ENCODE assay signal across 20 cellular contexts in genomic region chr22:23232094-23232905, GRCh38. TPM values are rescaled to one million over a fixed set of nuclear protein-coding genes. Genes with fewer than 3 reads are reported as not detected.
DNase-seq lines count a peak whose midpoint lies in the region; ATAC-seq and TF ChIP-seq lines count a peak whose summit lies in the region.
"Had no signal": no experiment of that assay in that cellular context is flagged by ENCODE, and none has a peak within 500 bp of the region (broad histone marks: within the 10 kb centered on the region; RNA-seq: fewer than 3 reads in every experiment).

No MANE protein-coding gene starts in this region.

- H3K4me2 ChIP-seq in GM23338 (peak overlapping the region; percentile 45), neural progenitor cell (no peak overlapping the region)
- H3K4me2 ChIP-seq: PC-9 had no signal

- peaks cover 24% of the 10 kb centered on the region for H3K9me3 Mint-ChIP-seq in activated CD4-positive, alpha-beta T cell treated with anti-CD3 and anti-CD28 coated beads, Interleukin-2, amount 10 ng/mL, durations not matched to agents 7 days and 5 days
- peaks cover 33% of the 10 kb centered on the region for H3K9me3 Mint-ChIP-seq in GM23338
- peaks cover 30% of the 10 kb centered on the region for H3K9me3 Mint-ChIP-seq in neural progenitor cell

- POLR2A ChIA-PET in activated CD4-positive, alpha-beta T cell treated with anti-CD3 and anti-CD28 coated beads, Interleukin-2, amount 10 ng/mL, durations not matched to agents 7 days and 5 days (lab: Charles Lee), result no interaction called here

- H3F3A ChIP-seq in GM23338 (replicated peaks; ENCODE audit: low read depth) (peaks cover 15% of the 10 kb centered on the region; the same call in 1 of the 2 replicates), neural progenitor cell (ENCODE audit: low read depth) (peaks cover 43% of the 10 kb centered on the region)

- in situ Hi-C loops in brain microvascular endothelial cell (cut with HindIII; ENCODE audit: low pct_ligation_motif_present, low sequenced_read_pairs), result no loop called here

- H4K20me1 ChIP-seq in GM23338 (replicated peaks; ENCODE audit: insufficient read depth) (peaks cover 11% of the 10 kb centered on the region), neural progenitor cell (ENCODE audit: low read depth) (peaks cover 64% of the 10 kb centered on the region)

- H3K27ac Mint-ChIP-seq in activated CD4-positive, alpha-beta T cell treated with anti-CD3 and anti-CD28 coated beads, Interleukin-2, amount 10 ng/mL, durations not matched to agents 7 days and 5 days, result peak overlapping the region; percentile 37
- H3K27ac Mint-ChIP-seq in GM23338 (peak overlapping the region; percentile 91), neural progenitor cell (peak overlapping the region; percentile 26)
- H3K27ac Mint-ChIP-seq: activated CD8-positive, alpha-beta T cell treated with anti-CD3 and anti-CD28 coated beads, Interleukin-2, amount 10 ng/mL, durations not matched to agents 7 days and 5 days; activated naive CD8-positive, alpha-beta T cell treated with anti-CD3 and anti-CD28 coated beads, Interleukin-2, amount 10 ng/mL, durations not matched to agents 7 days and 5 days; T-helper 1 cell treated with Interleukin-12 subunit alpha and Interleukin-12 subunit beta and Interleukin-4 antibody, amounts not matched to agents 30 μg/mL and 1 μg/mL, for 36 hours had no signal

- H3K79me2 ChIP-seq in GM23338 (replicated peaks; ENCODE audit: insufficient read depth), result peaks cover 100% of the 10 kb centered on the region
- peaks cover 93% of the 10 kb centered on the region for H3K79me2 ChIP-seq in neural progenitor cell (ENCODE audit: low read depth)

- DNase-seq in activated CD4-positive, alpha-beta T cell treated with anti-CD3 and anti-CD28 coated beads, Interleukin-2, amount 10 ng/mL, durations not matched to agents 7 days and 5 days, result no peak
- DNase-seq in activated CD4-positive, alpha-beta T cell treated with anti-CD3 and anti-CD28 coated beads, Interleukin-2, amount 50 U/mL, for 4 hours, result no peak
- DNase-seq in GM23338 (ENCODE audit: low spot score), result no peak
- no peak for DNase-seq in brain microvascular endothelial cell
- DNase-seq in neural progenitor cell (ENCODE audit: low spot score), result no peak
- no peak for DNase-seq in effector CD8-positive, alpha-beta T cell (lab: John Stamatoyannopoulos, UW)
- DNase-seq in SK-N-DZ (ENCODE audit: low spot score), result no peak
- DNase-seq: activated CD8-positive, alpha-beta T cell treated with anti-CD3 and anti-CD28 coated beads, Interleukin-2, amount 10 ng/mL, durations not matched to agents 7 days and 5 days; activated naive CD8-positive, alpha-beta T cell treated with anti-CD3 and anti-CD28 coated beads, Interleukin-2, amount 10 ng/mL, durations not matched to agents 7 days and 5 days; activated T-cell treated with anti-CD3 and anti-CD28 coated beads, Interleukin-2, amount 50 U/mL, for 1 hour; body of pancreas; DMS 273 treated with DMSO at 0.1 percent for 48 hours; midbrain; NCI-H187 treated with DMSO at 0.1 percent for 48 hours; NCI-H345; PC-9; SIG-M5; stimulated activated CD4-positive, alpha-beta T cell treated with anti-CD3 and anti-CD28 coated beads, Interleukin-4, amount 100 ng/mL, for 24 hours had no signal

- peaks cover 9% of the 10 kb centered on the region for H3K9me3 ChIP-seq in neural progenitor cell (ENCODE audit: low read depth)
- H3K9me3 ChIP-seq: body of pancreas had no signal

- H3K9me2 ChIP-seq in GM23338 (ENCODE audit: insufficient read depth), result no peaks in the 10 kb centered on the region

- H3K27me3 ChIP-seq in GM23338 (ENCODE audit: insufficient read depth), result no peaks in the 10 kb centered on the region
- peaks cover 2% of the 10 kb centered on the region for H3K27me3 ChIP-seq in brain microvascular endothelial cell (replicated peaks)
- H3K27me3 ChIP-seq in neural progenitor cell, result no peaks in the 10 kb centered on the region
- H3K27me3 ChIP-seq: body of pancreas had no signal

- CTCF ChIA-PET in activated CD4-positive, alpha-beta T cell treated with anti-CD3 and anti-CD28 coated beads, Interleukin-2, amount 10 ng/mL, durations not matched to agents 7 days and 5 days (lab: Charles Lee), result interaction anchor here (0.9 to 1.9 kb wide), 3 partner anchors 11 to 50 kb away, joined by 3 to 5 read pairs (median 5); no protein-coding TSS in a partner anchor

- H3K4me1 ChIP-seq in GM23338 (ENCODE audit: insufficient read depth) (peaks cover 55% of the 10 kb centered on the region), neural progenitor cell (peaks cover 47% of the 10 kb centered on the region)

- H3K4me3 Mint-ChIP-seq in activated CD4-positive, alpha-beta T cell treated with anti-CD3 and anti-CD28 coated beads, Interleukin-2, amount 10 ng/mL, durations not matched to agents 7 days and 5 days, result no peak overlapping the region
- H3K4me3 Mint-ChIP-seq in GM23338, result no peak overlapping the region
- no peak overlapping the region for H3K4me3 Mint-ChIP-seq in neural progenitor cell
- H3K4me3 Mint-ChIP-seq: activated CD8-positive, alpha-beta T cell treated with anti-CD3 and anti-CD28 coated beads, Interleukin-2, amount 10 ng/mL, durations not matched to agents 7 days and 5 days; activated naive CD8-positive, alpha-beta T cell treated with anti-CD3 and anti-CD28 coated beads, Interleukin-2, amount 10 ng/mL, durations not matched to agents 7 days and 5 days; T-helper 1 cell treated with Interleukin-12 subunit alpha and Interleukin-12 subunit beta and Interleukin-4 antibody, amounts not matched to agents 30 μg/mL and 1 μg/mL, for 36 hours had no signal

- H3K4me1 Mint-ChIP-seq in activated CD4-positive, alpha-beta T cell treated with anti-CD3 and anti-CD28 coated beads, Interleukin-2, amount 10 ng/mL, durations not matched to agents 7 days and 5 days, result peaks cover 23% of the 10 kb centered on the region
- H3K4me1 Mint-ChIP-seq in GM23338 (peaks cover 69% of the 10 kb centered on the region), neural progenitor cell (peaks cover 48% of the 10 kb centered on the region)

- ATAC-seq in GM23338, result no peak
- ATAC-seq in GM21737 (IDR thresholded peaks at IDR 0.05; ENCODE audit: unreplicated experiment), result no peak
- ATAC-seq: activated CD8-positive, alpha-beta T cell treated with anti-CD3 and anti-CD28 coated beads, Interleukin-2, amount 10 ng/mL, durations not matched to agents 7 days and 5 days; body of pancreas had no signal

- H3K36me3 Mint-ChIP-seq in activated CD4-positive, alpha-beta T cell treated with anti-CD3 and anti-CD28 coated beads, Interleukin-2, amount 10 ng/mL, durations not matched to agents 7 days and 5 days (ENCODE audit: low read depth), result peaks cover 36% of the 10 kb centered on the region
- H3K36me3 Mint-ChIP-seq in GM23338 (ENCODE audit: low read depth) (peaks cover 47% of the 10 kb centered on the region), neural progenitor cell (peaks cover 32% of the 10 kb centered on the region)

- H3K27me3 Mint-ChIP-seq in activated CD4-positive, alpha-beta T cell treated with anti-CD3 and anti-CD28 coated beads, Interleukin-2, amount 10 ng/mL, durations not matched to agents 7 days and 5 days, result no peaks in the 10 kb centered on the region
- H3K27me3 Mint-ChIP-seq in GM23338 (ENCODE audit: insufficient read depth, low read depth, poor library complexity), result peaks cover 12% of the 10 kb centered on the region
- peaks cover 3% of the 10 kb centered on the region for H3K27me3 Mint-ChIP-seq in neural progenitor cell (ENCODE audit: insufficient read depth, low read depth)
- H3K27me3 Mint-ChIP-seq: activated naive CD8-positive, alpha-beta T cell treated with anti-CD3 and anti-CD28 coated beads, Interleukin-2, amount 10 ng/mL, durations not matched to agents 7 days and 5 days had no signal

- no peak for TF ChIP-seq CTCF in GM23338 (conservative IDR thresholded peaks at IDR 0.05; ENCODE audit: low read depth in 2 of 2)
- TF ChIP-seq CTCF in brain microvascular endothelial cell (IDR thresholded peaks at IDR 0.05; ENCODE audit: low read depth, low read length, missing control alignments), result no peak
- no peak for TF ChIP-seq CTCF in neural progenitor cell (IDR thresholded peaks at IDR 0.05)

- H3K4me3 ChIP-seq in GM23338 (no peak overlapping the region), brain microvascular endothelial cell (ENCODE audit: low read depth, low read length) (no peak overlapping the region), neural progenitor cell (no peak overlapping the region)
- H3K4me3 ChIP-seq: body of pancreas, PC-9 had no signal

- H3K36me3 ChIP-seq in GM23338 (ENCODE audit: insufficient read depth) (peaks cover 7% of the 10 kb centered on the region; the same call in 1 of the 2 replicates), brain microvascular endothelial cell (replicated peaks) (no peaks in the 10 kb centered on the region), neural progenitor cell (no peaks in the 10 kb centered on the region)

- H3K27ac ChIP-seq in GM23338 (ENCODE audit: low read depth) (no peak overlapping the region), brain microvascular endothelial cell (peak overlapping the region; percentile 10), neural progenitor cell (no peak overlapping the region)
- H3K27ac ChIP-seq: body of pancreas, PC-9 had no signal

- no peak overlapping the region for H2AFZ ChIP-seq in GM23338
- no peak overlapping the region for H2AFZ ChIP-seq in neural progenitor cell (replicated peaks)
- H2AFZ ChIP-seq: PC-9 had no signal

- H3K9ac ChIP-seq in neural progenitor cell, result no peak overlapping the region

TF ChIP-seq in GM23338, 12 proteins besides CTCF, POLR2A, EP300 and RAD21:
- no peak for TF ChIP-seq CREB1 (CRISPR knock-in tag; IDR thresholded peaks at IDR 0.05; ENCODE audit: low read depth)
TF ChIP-seq in GM23338: peak in this region for 0.

RNA-seq across cellular contexts. Expression of gene BCR, which starts 52.0 kb away (rescaled TPM):
- 10 to 100 TPM; 45.6 to 48.1 TPM for total RNA-seq in activated CD4-positive, alpha-beta T cell treated with anti-CD3 and anti-CD28 coated beads, Interleukin-2, amount 10 ng/mL, durations not matched to agents 7 days and 5 days
- total RNA-seq in GM23338 (2014; rRNA removed; shearing (Covaris generic)), result 101 and 121 TPM in 2 replicates
- polyA plus RNA-seq in GM23338 (2016; fragmentation: Nextera tagmentation; extraction: Ambion mirVana), result 15.6 and 17.7 TPM in 2 replicates
- 35.5 and 36.0 TPM in 2 replicates for total RNA-seq in neural progenitor cell (ENCODE audit: low replicate concordance)
- 28.3 and 44.3 TPM in 2 replicates for polyA plus RNA-seq in SK-N-DZ (2014; cell fraction: cytosol; rRNA removed)
- 31.4 and 49.4 TPM in 2 replicates for polyA plus RNA-seq in SK-N-DZ (2014; cell fraction: nucleus; rRNA removed)

Comparison
In these comparisons a context has a peak if more than half of its experiments do, and no peak if none do; other contexts are left out.
1. H3K27ac Mint-ChIP-seq: peak in every context shown above with its lines; median percentile 91 in GM23338; 37 in activated CD4-positive, alpha-beta T cell treated with anti-CD3 and anti-CD28 coated beads, Interleukin-2, amount 10 ng/mL, durations not matched to agents 7 days and 5 days; 26 in neural progenitor cell.